Comparison of ENCODE assay signal across 16 cellular contexts in genomic region chr12:88413561-88414095, GRCh38.
"Had no signal": no experiment of that assay in that cellular context is flagged by ENCODE, and none has a peak within 500 bp of the region (broad histone marks: within the 10 kb centered on the region; RNA-seq: fewer than 3 reads in every experiment).

No MANE protein-coding gene starts in this region.

- H3K36me3 ChIP-seq: pancreas, tibial artery, upper lobe of left lung, uterus had no signal

- H3K27me3 ChIP-seq: foreskin keratinocyte, pancreas, tibial artery, upper lobe of left lung, uterus had no signal

- H3K27ac ChIP-seq: foreskin keratinocyte, pancreas, tibial artery, upper lobe of left lung, uterus had no signal

- H3K9me3 ChIP-seq: mucosa of descending colon, pancreas, tibial artery, upper lobe of left lung, uterus had no signal

- H3K4me3 ChIP-seq: mucosa of descending colon, pancreas, smooth muscle cell, tibial artery, upper lobe of left lung, uterus had no signal

- DNase-seq: effector memory CD4-positive, alpha-beta T cell; foreskin keratinocyte; head of caudate nucleus; hippocampal formation; mucosa of descending colon; naive thymus-derived CD8-positive, alpha-beta T cell; occipital lobe; pancreas; right cardiac atrium; stimulated activated CD4-positive, alpha-beta T cell treated with anti-CD3 and anti-CD28 coated beads, Interleukin-2, amount 100 ng/mL, for 48 hours; tibial artery; upper lobe of left lung; uterus had no signal

- H3K4me1 ChIP-seq: foreskin keratinocyte, tibial artery, uterus had no signal

- ATAC-seq: esophagus mucosa; foreskin keratinocyte; mucosa of descending colon; naive thymus-derived CD8-positive, alpha-beta T cell; right cardiac atrium; stimulated activated effector memory CD8-positive, alpha-beta T cell treated with anti-CD3 and anti-CD28 coated beads, Interleukin-12 subunit alpha, Interleukin-12 subunit beta, amount 100 ng/mL, for 72 hours had no signal
